In genomic region chr22:43720718-43721117, GRCh38 we compare ENCODE assay signal across 21 cellular contexts.
"Had no signal": no experiment of that assay in that cellular context is flagged by ENCODE, and none has a peak within 500 bp of the region (broad histone marks: within the 10 kb centered on the region; RNA-seq: fewer than 3 reads in every experiment).

No MANE protein-coding gene starts in this region.

- H3K4me3 Mint-ChIP-seq: activated CD4-positive, alpha-beta memory T cell treated with anti-CD3 and anti-CD28 coated beads, Interleukin-2, amount 10 ng/mL, durations not matched to agents 7 days and 5 days; activated T-cell treated with anti-CD3 and anti-CD28 coated beads, Interleukin-2, amount 50 U/mL, for 4 hours; naive thymus-derived CD8-positive, alpha-beta T cell had no signal

- H3K27ac Mint-ChIP-seq: activated CD4-positive, alpha-beta memory T cell treated with anti-CD3 and anti-CD28 coated beads, Interleukin-2, amount 10 ng/mL, durations not matched to agents 7 days and 5 days had no signal

- ATAC-seq: activated T-cell treated with anti-CD3 and anti-CD28 coated beads, Interleukin-2, amount 50 U/mL, for 4 hours; body of pancreas; left lung; mucosa of descending colon; naive thymus-derived CD8-positive, alpha-beta T cell had no signal

- H3K9me3 Mint-ChIP-seq: activated CD4-positive, alpha-beta memory T cell treated with anti-CD3 and anti-CD28 coated beads, Interleukin-2, amount 10 ng/mL, durations not matched to agents 7 days and 5 days; activated T-cell treated with anti-CD3 and anti-CD28 coated beads, Interleukin-2, amount 50 U/mL, for 4 hours; naive thymus-derived CD8-positive, alpha-beta T cell had no signal

- DNase-seq: activated CD4-positive, alpha-beta memory T cell treated with anti-CD3 and anti-CD28 coated beads, Interleukin-2, amount 10 ng/mL, durations not matched to agents 7 days and 5 days; activated effector memory CD4-positive, alpha-beta T cell treated with Interleukin-2 at 50 U/mL for 16 hours; activated naive CD4-positive, alpha-beta T cell treated with anti-CD3 and anti-CD28 coated beads, Interleukin-2, amount 50 U/mL, for 16 hours; activated T-cell treated with anti-CD3 and anti-CD28 coated beads, Interleukin-2, amount 50 U/mL, for 4 hours; body of pancreas; caudate nucleus; colonic mucosa; effector CD8-positive, alpha-beta T cell; esophagus squamous epithelium; hypothalamus; kidney; left lung; mammary epithelial cell; mucosa of descending colon; naive thymus-derived CD8-positive, alpha-beta T cell; stimulated activated CD4-positive, alpha-beta T cell treated with anti-CD3 and anti-CD28 coated beads, Interleukin-15, amount 100 ng/mL, for 24 hours; stimulated activated CD4-positive, alpha-beta T cell treated with anti-CD3 and anti-CD28 coated beads, Interleukin-4, amount 100 ng/mL, for 1 hour; stimulated activated naive CD4-positive, alpha-beta T cell treated with Interleukin-2 at 50 U/mL for 16 hours; transverse colon; WERI-Rb-1 had no signal

- FAIRE-seq: endothelial cell of umbilical vein, kidney had no signal
